ENCODE assay signal across 8 cellular contexts in the genomic region with DNA sequence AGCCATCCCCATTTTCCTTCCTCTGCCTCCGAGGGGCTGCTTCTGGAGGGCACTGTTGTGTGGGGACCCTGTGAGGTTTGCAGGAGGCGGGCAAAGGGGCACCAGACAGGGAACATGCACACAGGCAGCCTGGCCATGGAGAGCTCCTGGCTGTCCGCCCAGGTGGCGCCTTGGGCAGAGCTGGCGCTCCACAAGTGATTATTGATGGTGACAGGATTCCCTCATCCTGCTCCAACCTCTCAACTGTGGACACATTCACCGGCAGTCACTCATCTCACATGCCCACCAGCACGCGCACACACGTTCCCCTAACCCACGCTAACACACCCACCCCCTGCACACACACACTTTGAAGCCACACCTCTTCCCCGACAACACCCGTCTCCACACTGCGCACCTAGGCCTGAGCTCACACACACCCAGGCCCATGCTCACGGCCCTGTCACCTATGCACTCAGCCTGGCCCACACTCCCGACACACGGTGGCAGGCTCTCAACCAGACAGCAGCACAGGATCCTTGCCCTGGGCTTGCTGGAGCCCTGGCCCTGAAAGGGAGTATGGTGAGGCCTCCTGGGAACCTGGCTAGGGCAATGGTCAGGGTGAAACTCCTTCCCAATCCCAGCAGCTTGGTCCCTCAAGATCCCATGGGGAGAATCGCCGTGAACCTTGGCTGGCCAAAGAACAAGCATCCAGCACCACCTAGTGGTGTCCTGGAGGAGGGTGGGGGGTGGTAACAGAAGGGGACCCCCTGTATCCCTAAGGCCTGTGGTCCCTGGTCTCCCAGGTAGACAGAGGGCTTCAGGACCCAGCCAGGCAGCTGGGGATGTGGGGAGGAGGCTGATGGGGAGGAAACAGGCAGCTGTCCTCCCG. TPM values are rescaled to one million over a fixed set of nuclear protein-coding genes. Genes with fewer than 3 reads are reported as not detected.
DNase-seq lines count a peak whose midpoint lies in the region; ATAC-seq and TF ChIP-seq lines count a peak whose summit lies in the region.

No MANE protein-coding gene starts in this region.

- H3K4me1 ChIP-seq in PC-3 (ENCODE audit: insufficient read depth, low read length) (peaks cover 15% of the 10 kb centered on the region; the same call in 1 of the 2 replicates), fibroblast of lung (ENCODE audit: control insufficient read depth, extremely low read depth, insufficient read depth, low read length) (peaks cover 2% of the 10 kb centered on the region), parathyroid adenoma (peaks cover 45% of the 10 kb centered on the region)

- H4K20me1 ChIP-seq in PC-3 (ENCODE audit: low read length) (no peaks in the 10 kb centered on the region), fibroblast of lung (ENCODE audit: control insufficient read depth, extremely low read depth, insufficient read depth, low read length) (no peaks in the 10 kb centered on the region)

- TF ChIP-seq CTCF in PC-3 (conservative IDR thresholded peaks at IDR 0.05; ENCODE audit: low read depth, low read length) (peak; percentile 63), fibroblast of lung (conservative IDR thresholded peaks at IDR 0.05 in 1 of 2, IDR thresholded peaks at IDR 0.05 in 1 of 2; ENCODE audit: low read depth in 1 of 2, low read length in 2 of 2) (peak; percentile 51 to 60), parathyroid adenoma (IDR thresholded peaks at IDR 0.05) (peak; percentile 72)

- H3K27me3 ChIP-seq in PC-3 (ENCODE audit: low read length) = no peaks in the 10 kb centered on the region
- H3K27me3 ChIP-seq in fibroblast of lung (ENCODE audit: control insufficient read depth, insufficient read depth, low read length) = peaks cover 30% of the 10 kb centered on the region
- no peaks in the 10 kb centered on the region for H3K27me3 ChIP-seq in parathyroid adenoma (ENCODE audit: control insufficient read depth, insufficient read depth, low read length)

- POLR2A ChIA-PET in activated CD4-positive, alpha-beta T cell treated with anti-CD3 and anti-CD28 coated beads, Interleukin-2, amount 10 ng/mL, durations not matched to agents 7 days and 5 days (lab: Charles Lee) = no interaction called here
- POLR2A ChIA-PET in PC-3 (lab: Charles Lee; ENCODE audit: unreplicated experiment) = no interaction called here

- peak overlapping the region; percentile 39 for H3K27ac Mint-ChIP-seq in activated CD4-positive, alpha-beta T cell treated with anti-CD3 and anti-CD28 coated beads, Interleukin-2, amount 10 ng/mL, durations not matched to agents 7 days and 5 days

- H3K27ac ChIP-seq in PC-3 (ENCODE audit: low read length) (no peak overlapping the region), fibroblast of lung (ENCODE audit: insufficient read depth, low read length) (no peak overlapping the region), parathyroid adenoma (peak overlapping the region; percentile 39)

- H3K9me3 ChIP-seq in PC-3 (ENCODE audit: low read length) (no peaks in the 10 kb centered on the region), fibroblast of lung (ENCODE audit: control insufficient read depth, insufficient read depth, low read depth, low read length) (no peaks in the 10 kb centered on the region), parathyroid adenoma (ENCODE audit: control insufficient read depth, low read length) (no peaks in the 10 kb centered on the region)

- H3K4me3 ChIP-seq in PC-3 (ENCODE audit: low read length) (no peak overlapping the region), fibroblast of lung (replicated peaks in 1 of 4; ENCODE audit: control extremely low read depth in 1 of 4, insufficient read depth in 1 of 4, low read depth in 3 of 4, low read length in 4 of 4) (no peak overlapping the region), parathyroid adenoma (ENCODE audit: low read depth, low read length) (no peak overlapping the region)

- peaks cover 2% of the 10 kb centered on the region for H3K36me3 Mint-ChIP-seq in activated CD4-positive, alpha-beta T cell treated with anti-CD3 and anti-CD28 coated beads, Interleukin-2, amount 10 ng/mL, durations not matched to agents 7 days and 5 days (ENCODE audit: low read depth)

- BruUV-seq in PC-3 (replicated peaks; lab: Mats Ljungman, UMichigan) = no TSS peak

- no peak for DNase-seq in activated CD4-positive, alpha-beta T cell treated with anti-CD3 and anti-CD28 coated beads, Interleukin-2, amount 10 ng/mL, durations not matched to agents 7 days and 5 days
- no peak for DNase-seq in activated CD4-positive, alpha-beta T cell treated with anti-CD3 and anti-CD28 coated beads, Interleukin-2, amount 50 U/mL, for 1 hour
- DNase-seq in PC-3 = peak; percentile 25
- peak; percentile 25 to 35 for DNase-seq in fibroblast of lung (ENCODE audit: low read depth in 2 of 2)
- no peak for DNase-seq in RPMI8226
- DNase-seq in foreskin melanocyte = no peak

- intact Hi-C loops in PC-3 (cut with micrococcal nuclease) = no loop called here

- H2AFZ ChIP-seq in PC-3 (ENCODE audit: low read length) (no peak overlapping the region), fibroblast of lung (ENCODE audit: low read length) (no peak overlapping the region), parathyroid adenoma (no peak overlapping the region)

- H3K9ac ChIP-seq in PC-3 (ENCODE audit: low read length) = no peak overlapping the region
- H3K9ac ChIP-seq in fibroblast of lung (ENCODE audit: insufficient read depth, low read length) = no peak overlapping the region
- no peak overlapping the region for H3K9ac ChIP-seq in parathyroid adenoma

- peak; percentile 51 for ATAC-seq in PC-3
- ATAC-seq in GM19035 (IDR thresholded peaks at IDR 0.05; ENCODE audit: unreplicated experiment) = no peak

- H3K9me2 ChIP-seq in PC-3 (replicated peaks; ENCODE audit: low read length) = no peaks in the 10 kb centered on the region

- H3K79me2 ChIP-seq in PC-3 (ENCODE audit: low read length) = no peaks in the 10 kb centered on the region
- H3K79me2 ChIP-seq in fibroblast of lung (ENCODE audit: control insufficient read depth, insufficient read depth, low read length) = no peaks in the 10 kb centered on the region
- H3K79me2 ChIP-seq in parathyroid adenoma = no peaks in the 10 kb centered on the region

- H3K9me3 Mint-ChIP-seq in activated CD4-positive, alpha-beta T cell treated with anti-CD3 and anti-CD28 coated beads, Interleukin-2, amount 10 ng/mL, durations not matched to agents 7 days and 5 days = no peaks in the 10 kb centered on the region

- no peak overlapping the region for H3K4me3 Mint-ChIP-seq in activated CD4-positive, alpha-beta T cell treated with anti-CD3 and anti-CD28 coated beads, Interleukin-2, amount 10 ng/mL, durations not matched to agents 7 days and 5 days

- H3K4me1 Mint-ChIP-seq in activated CD4-positive, alpha-beta T cell treated with anti-CD3 and anti-CD28 coated beads, Interleukin-2, amount 10 ng/mL, durations not matched to agents 7 days and 5 days = peaks cover 23% of the 10 kb centered on the region

- no peaks in the 10 kb centered on the region for H3F3A ChIP-seq in PC-3 (ENCODE audit: low read length, unreplicated experiment)

- CTCF ChIA-PET in activated CD4-positive, alpha-beta T cell treated with anti-CD3 and anti-CD28 coated beads, Interleukin-2, amount 10 ng/mL, durations not matched to agents 7 days and 5 days (lab: Charles Lee) = interaction anchor here (0.9 to 2.5 kb wide), 9 partner anchors 16 to 58 kb away, joined by 3 to 12 read pairs (median 4); a partner anchor contains a TSS
- CTCF ChIA-PET in PC-3 (lab: Charles Lee) = interaction anchor here (0.6 to 1.2 kb wide), 3 partner anchors 18 to 50 kb away, joined by 3 to 4 read pairs (median 3); no protein-coding TSS in a partner anchor

- H3K4me2 ChIP-seq in PC-3 (ENCODE audit: low read length) (no peak overlapping the region), fibroblast of lung (ENCODE audit: extremely low read depth, insufficient read depth, low read length) (no peak overlapping the region), parathyroid adenoma (ENCODE audit: low read length) (no peak overlapping the region)

- H3K36me3 ChIP-seq in PC-3 (ENCODE audit: low read depth, low read length) (no peaks in the 10 kb centered on the region), fibroblast of lung (ENCODE audit: control insufficient read depth, insufficient read depth, low read length) (no peaks in the 10 kb centered on the region), parathyroid adenoma (ENCODE audit: control insufficient read depth, insufficient read depth, low read length) (no peaks in the 10 kb centered on the region)

- H3K27me3 Mint-ChIP-seq in activated CD4-positive, alpha-beta T cell treated with anti-CD3 and anti-CD28 coated beads, Interleukin-2, amount 10 ng/mL, durations not matched to agents 7 days and 5 days = peaks cover 18% of the 10 kb centered on the region

RNA-seq across cellular contexts. Expression of a gene that starts 3.6 kb away (rescaled TPM):
- total RNA-seq in activated CD4-positive, alpha-beta T cell treated with anti-CD3 and anti-CD28 coated beads, Interleukin-2, amount 10 ng/mL, durations not matched to agents 7 days and 5 days = under 1 TPM in 1 of 2 experiments, not detected in 1; 0.19 TPM
- total RNA-seq in PC-3 (2014; rRNA removed) (1.2 and 1.4 TPM in 2 replicates), fibroblast of lung (not detected in 2 replicates)
- polyA plus RNA-seq in fibroblast of lung = not detected in 2 replicates
- not detected in 2 replicates for polyA plus RNA-seq in fibroblast of lung (2012)
- not detected in 2 replicates for polyA minus RNA-seq in fibroblast of lung (ENCODE audit: low replicate concordance)

RNA-seq across cellular contexts. Expression of a gene that starts 6.7 kb away (rescaled TPM):
- total RNA-seq in activated CD4-positive, alpha-beta T cell treated with anti-CD3 and anti-CD28 coated beads, Interleukin-2, amount 10 ng/mL, durations not matched to agents 7 days and 5 days = 1 to 10 TPM; 2.0 to 2.1 TPM
- 0.12 and 0.51 TPM in 2 replicates for total RNA-seq in PC-3 (2014; rRNA removed)
- 0.17 and 0.26 TPM in 2 replicates for total RNA-seq in fibroblast of lung
- 0.05 TPM in 1 of 2 replicates, not detected in the other for polyA plus RNA-seq in fibroblast of lung
- polyA plus RNA-seq in fibroblast of lung (2012) = 0.09 and 0.16 TPM in 2 replicates
- 0.19 and 1.2 TPM in 2 replicates for polyA minus RNA-seq in fibroblast of lung (ENCODE audit: low replicate concordance)

RNA-seq across cellular contexts. Expression of a gene that starts 16.0 kb away (rescaled TPM):
- total RNA-seq in activated CD4-positive, alpha-beta T cell treated with anti-CD3 and anti-CD28 coated beads, Interleukin-2, amount 10 ng/mL, durations not matched to agents 7 days and 5 days = 10 to 100 TPM; 27.0 to 30.6 TPM
- total RNA-seq in PC-3 (2014; rRNA removed) (5.9 and 10.3 TPM in 2 replicates), fibroblast of lung (8.8 and 10.8 TPM in 2 replicates)
- polyA plus RNA-seq in fibroblast of lung = 5.9 and 7.9 TPM in 2 replicates
- polyA plus RNA-seq in fibroblast of lung (2012) = 7.8 and 7.9 TPM in 2 replicates
- 9.0 and 52.0 TPM in 2 replicates for polyA minus RNA-seq in fibroblast of lung (ENCODE audit: low replicate concordance)

RNA-seq across cellular contexts. Expression of a gene that starts 28.0 kb away (rescaled TPM):
- 1 to 10 TPM; 4.5 to 4.6 TPM for total RNA-seq in activated CD4-positive, alpha-beta T cell treated with anti-CD3 and anti-CD28 coated beads, Interleukin-2, amount 10 ng/mL, durations not matched to agents 7 days and 5 days
- total RNA-seq in PC-3 (2014; rRNA removed) = 36.2 and 57.1 TPM in 2 replicates
- total RNA-seq in fibroblast of lung = 24.7 and 33.9 TPM in 2 replicates
- polyA plus RNA-seq in fibroblast of lung = 24.7 and 25.0 TPM in 2 replicates
- polyA plus RNA-seq in fibroblast of lung (2012) = 33.0 and 37.0 TPM in 2 replicates
- 184 and 211 TPM in 2 replicates for polyA minus RNA-seq in fibroblast of lung (ENCODE audit: low replicate concordance)

RNA-seq across cellular contexts. Expression of a gene that starts 34.9 kb away (rescaled TPM):
- total RNA-seq in activated CD4-positive, alpha-beta T cell treated with anti-CD3 and anti-CD28 coated beads, Interleukin-2, amount 10 ng/mL, durations not matched to agents 7 days and 5 days = 10 to 100 TPM; 70.0 to 72.8 TPM
- 30.5 and 56.4 TPM in 2 replicates for total RNA-seq in PC-3 (2014; rRNA removed)
- total RNA-seq in fibroblast of lung = 28.0 and 31.7 TPM in 2 replicates
- polyA plus RNA-seq in fibroblast of lung = 30.4 and 43.1 TPM in 2 replicates
- polyA plus RNA-seq in fibroblast of lung (2012) = 24.5 and 28.5 TPM in 2 replicates
- polyA minus RNA-seq in fibroblast of lung (ENCODE audit: low replicate concordance) = 109 and 119 TPM in 2 replicates

Comparison
In these comparisons a context has a peak if more than half of its experiments do, and no peak if none do; other contexts are left out.
1. DNase-seq: peak in PC-3 (single experiment) and fibroblast of lung (2 of 2); none in activated CD4-positive, alpha-beta T cell treated with anti-CD3 and anti-CD28 coated beads, Interleukin-2, amount 10 ng/mL, durations not matched to agents 7 days and 5 days (single experiment), activated CD4-positive, alpha-beta T cell treated with anti-CD3 and anti-CD28 coated beads, Interleukin-2, amount 50 U/mL, for 1 hour (single experiment), RPMI8226 (single experiment) and foreskin melanocyte (single experiment).
2. Peak in every context shown above with its lines, with median percentiles within 50 percentile points of each other: CTCF ChIP-seq.